ENCODE assay signal across 11 cellular contexts in genomic region chr18:27231221-27231620, GRCh38. TPM values are rescaled to one million over a fixed set of nuclear protein-coding genes. Genes with fewer than 3 reads are reported as not detected.
"Had no signal": no experiment of that assay in that cellular context is flagged by ENCODE, and none has a peak within 500 bp of the region (broad histone marks: within the 10 kb centered on the region; RNA-seq: fewer than 3 reads in every experiment).

No MANE protein-coding gene starts in this region.

RNA-seq across cellular contexts. Expression of gene CHST9, which starts 46.1 kb away (rescaled TPM):
- total RNA-seq: activated CD4-positive, alpha-beta T cell treated with anti-CD3 and anti-CD28 coated beads, Interleukin-2, amount 10 ng/mL, durations not matched to agents 24 days and 14 days; activated CD8-positive, alpha-beta memory T cell treated with anti-CD3 and anti-CD28 coated beads for 36 hours; activated CD8-positive, alpha-beta T cell treated with anti-CD3 and anti-CD28 coated beads for 36 hours; activated naive CD8-positive, alpha-beta T cell treated with anti-CD3 and anti-CD28 coated beads for 36 hours; activated T-cell treated with anti-CD3 and anti-CD28 coated beads, Interleukin-2, amount 50 U/mL, for 72 hours; activated T-helper 17 cell treated with anti-CD3 and anti-CD28 coated beads, Interleukin-2, amount 50 U/mL, for 72 hours; NCI-H460; RPMI7951; T-helper 1 cell treated with Interleukin-12 subunit alpha and Interleukin-12 subunit beta and Interleukin-4 antibody, amounts not matched to agents 30 ng/mL and 1 ng/mL, for 36 hours; T-helper 2 cell treated with Interferon-gamma antibody and Interleukin-4, amounts not matched to agents 100 ng/mL and 5 ng/mL, for 36 hours had no signal
- polyA plus RNA-seq: aorta had no signal
